ENCODE assay signal across 8 cellular contexts in the genomic region with DNA sequence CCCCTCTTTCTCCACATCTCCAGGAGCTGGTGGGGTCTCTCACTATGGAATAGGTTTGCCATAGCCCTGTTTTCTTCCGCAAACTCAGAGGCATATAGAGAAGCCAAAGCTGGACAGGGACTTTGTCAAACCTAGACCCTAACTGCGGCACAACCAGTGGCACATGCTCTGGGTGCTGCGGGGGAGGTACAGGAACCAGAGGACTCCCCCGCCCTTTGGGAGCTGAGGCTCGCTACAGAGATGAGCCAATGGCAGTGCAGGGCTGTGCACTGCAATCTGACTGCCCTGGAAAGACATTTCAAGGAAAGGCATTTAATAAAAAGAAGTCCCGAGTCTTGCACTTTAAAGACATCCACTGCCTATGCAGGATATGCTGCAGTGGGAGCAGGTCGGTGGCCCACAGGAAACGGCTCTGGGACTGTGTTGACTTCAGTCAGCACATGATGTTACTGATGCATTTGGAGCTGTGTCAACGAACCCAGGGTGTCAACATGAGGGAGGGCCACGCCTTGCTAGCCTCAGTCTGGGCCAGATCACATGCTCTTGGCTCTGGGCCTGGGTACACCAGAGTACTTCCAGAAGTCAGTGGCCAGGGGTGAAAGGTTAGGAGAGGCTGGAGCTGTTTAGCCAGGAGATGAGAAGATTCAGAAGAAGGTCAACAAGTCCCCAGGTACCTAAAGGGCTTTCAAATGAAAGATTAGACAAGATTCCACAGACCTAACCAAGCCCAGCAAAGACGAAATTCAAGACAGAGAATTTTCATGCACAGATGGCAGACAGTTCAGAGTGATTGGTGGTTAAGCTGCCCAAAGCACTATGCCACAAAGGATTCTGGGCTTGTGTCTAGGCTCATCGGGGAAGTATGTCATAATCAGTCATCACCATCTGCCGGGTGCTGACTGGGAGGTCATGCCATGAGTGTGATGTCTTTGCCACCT. TPM values are rescaled to one million over a fixed set of nuclear protein-coding genes. Genes with fewer than 3 reads are reported as not detected.
DNase-seq lines count a peak whose midpoint lies in the region; ATAC-seq and TF ChIP-seq lines count a peak whose summit lies in the region.

No MANE protein-coding gene starts in this region.

- H3K9me3 Mint-ChIP-seq in T-cell (no peaks in the 10 kb centered on the region), natural killer cell (no peaks in the 10 kb centered on the region)

- H3K4me3 ChIP-seq in esophagus (ENCODE audit: low read depth in 1 of 2, low read length in 2 of 2), result no peak overlapping the region

- H3K36me3 ChIP-seq in esophagus (ENCODE audit: control insufficient read depth in 2 of 2, insufficient read depth in 2 of 2, low read length in 1 of 2), result peaks cover 6 to 20% of the 10 kb centered on the region in 2 donors

- H3K9me3 ChIP-seq in esophagus (ENCODE audit: control insufficient read depth in 2 of 2, insufficient read depth in 1 of 2, low read depth in 1 of 2, low read length in 1 of 2), result no peaks in the 10 kb centered on the region

- H3K36me3 Mint-ChIP-seq in T-cell (peaks cover 15% of the 10 kb centered on the region), natural killer cell (peaks cover 6% of the 10 kb centered on the region)

- TF ChIP-seq CTCF in natural killer cell (IDR thresholded peaks at IDR 0.05), result no peak

- peak; percentile 77 to 88 for ATAC-seq in activated CD4-positive, CD25-positive, alpha-beta regulatory T cell treated with anti-CD3 and anti-CD28 coated beads, Interleukin-2, amount 50 U/mL, for 24 hours
- ATAC-seq in T-cell (replicated peaks in 1 of 4) (peak; percentile 85 to 91 (median 87)), natural killer cell (peak; percentile 61 to 78 (median 72)), GM21381 (IDR thresholded peaks at IDR 0.05; ENCODE audit: unreplicated experiment) (no peak)

- no peak for DNase-seq in activated CD4-positive, CD25-positive, alpha-beta regulatory T cell treated with anti-CD3 and anti-CD28 coated beads, Interleukin-2, amount 50 U/mL, for 72 hours
- peak in 32 of 34 experiments; percentile 25 to 79 (median 54) for DNase-seq in T-cell
- peak; percentile 31 for DNase-seq in natural killer cell
- no peak for DNase-seq in T1000 (lab: John Stamatoyannopoulos, UW)
- DNase-seq in stimulated activated CD4-positive, alpha-beta T cell treated with anti-CD3 and anti-CD28 coated beads, Interleukin-4, amount 100 ng/mL, for 4 hours, result no peak

- CTCF ChIA-PET in T-cell (lab: Charles Lee), result interaction anchor here in 1 of 2 donors (0.9 kb wide), 1 partner anchor 168 kb away, joined by 3 read pairs; no protein-coding TSS in a partner anchor

- H3K27me3 Mint-ChIP-seq in T-cell (no peaks in the 10 kb centered on the region), natural killer cell (ENCODE audit: low read depth in 2 of 2) (no peaks in the 10 kb centered on the region)

- intact Hi-C loops in natural killer cell (cut with micrococcal nuclease), result no loop called here

- H3K4me1 ChIP-seq in esophagus (ENCODE audit: control insufficient read depth in 2 of 2, insufficient read depth in 2 of 2, low read length in 1 of 2), result peaks cover 26 to 30% of the 10 kb centered on the region in 2 donors

- peak overlapping the region; percentile 77 to 97 for H3K27ac ChIP-seq in esophagus (ENCODE audit: low read depth in 2 of 2, low read length in 1 of 2)

- H3K4me3 Mint-ChIP-seq in T-cell, result peak overlapping the region in 2 of 3 donors; percentile 1 to 53
- H3K4me3 Mint-ChIP-seq in natural killer cell, result peak overlapping the region; percentile 62

- H3K27me3 ChIP-seq in esophagus (ENCODE audit: control insufficient read depth in 1 of 2, insufficient read depth in 2 of 2, low read length in 2 of 2), result no peaks in the 10 kb centered on the region

- H3K27ac Mint-ChIP-seq in T-cell, result peak overlapping the region; percentile 93 to 94
- H3K27ac Mint-ChIP-seq in natural killer cell, result peak overlapping the region; percentile 91 to 92

- POLR2A ChIA-PET in T-cell (lab: Charles Lee), result interaction anchor here in 1 of 2 donors (0.6 kb wide), 1 partner anchor 9 kb away, joined by 7 read pairs; no protein-coding TSS in a partner anchor

- peaks cover 36 to 50% (median 47%) of the 10 kb centered on the region in 3 donors for H3K4me1 Mint-ChIP-seq in T-cell
- peaks cover 40 to 64% of the 10 kb centered on the region in 2 donors for H3K4me1 Mint-ChIP-seq in natural killer cell

- WGBS in esophagus, 2 donors, result 29 to 38% methylated on average over 13 of the region's 13 CpGs

RNA-seq across cellular contexts. Expression of a gene that starts 8.2 kb away (rescaled TPM):
- total RNA-seq in T-cell (10 to 100 TPM; 17.6 to 20.0 (median 18.4) TPM), natural killer cell (10 to 100 TPM; 30.0 to 35.6 (median 30.4) TPM)
- 10 to 100 TPM; 17.0 to 18.3 TPM for polyA plus RNA-seq in esophagus

RNA-seq across cellular contexts. Expression of a gene that starts 13.5 kb away (rescaled TPM):
- total RNA-seq in T-cell (1 to 10 TPM in 2 of 5 donors, under 1 TPM in 3; 0.30 to 1.9 (median 0.76) TPM), natural killer cell (under 1 TPM; 0.38 to 0.52 (median 0.50) TPM)
- 1 to 10 TPM; 3.6 to 5.4 TPM for polyA plus RNA-seq in esophagus

Comparison
In these comparisons a context has a peak if more than half of its experiments do, and no peak if none do; other contexts are left out.
1. DNase-seq: peak in T-cell (32 of 34) and natural killer cell (single experiment); none in activated CD4-positive, CD25-positive, alpha-beta regulatory T cell treated with anti-CD3 and anti-CD28 coated beads, Interleukin-2, amount 50 U/mL, for 72 hours (single experiment), T1000 (single experiment) and stimulated activated CD4-positive, alpha-beta T cell treated with anti-CD3 and anti-CD28 coated beads, Interleukin-4, amount 100 ng/mL, for 4 hours (0 of 2).